In genomic region chr17:12342609-12343248, GRCh38 we compare ENCODE assay signal across 10 cellular contexts.
DNase-seq lines count a peak whose midpoint lies in the region; ATAC-seq and TF ChIP-seq lines count a peak whose summit lies in the region.
"Had no signal": no experiment of that assay in that cellular context is flagged by ENCODE, and none has a peak within 500 bp of the region (broad histone marks: within the 10 kb centered on the region; RNA-seq: fewer than 3 reads in every experiment).

No MANE protein-coding gene starts in this region.

- H3K79me2 ChIP-seq in GM23338 (replicated peaks; ENCODE audit: insufficient read depth), result no peaks in the 10 kb centered on the region

- H3K9me3 Mint-ChIP-seq in GM23338, result no peaks in the 10 kb centered on the region; the same call in 1 of the 3 replicates
- H3K9me3 Mint-ChIP-seq in CD8-positive, alpha-beta memory T cell, result peaks cover 0 to 8% (median 2%) of the 10 kb centered on the region in 5 donors
- H3K9me3 Mint-ChIP-seq: memory B cell had no signal

- H3K27ac ChIP-seq in GM23338 (ENCODE audit: low read depth) (no peak overlapping the region), ascending aorta (no peak overlapping the region), prostate gland (no peak overlapping the region)
- no peak overlapping the region for H3K27ac ChIP-seq in CD8-positive, alpha-beta memory T cell (ENCODE audit: low read depth, low read length)
- H3K27ac ChIP-seq: adrenal gland had no signal

- peak overlapping the region; percentile 47; the same call in 1 of the 2 replicates for H2AFZ ChIP-seq in GM23338

- peak; percentile 65 for DNase-seq in Daoy (ENCODE audit: low read depth)
- peak; percentile 86 for DNase-seq in GM23338 (ENCODE audit: low spot score)
- no peak for DNase-seq in ascending aorta (ENCODE audit: low spot score in 2 of 2)
- peak; percentile 54 for DNase-seq in mucosa of gallbladder (ENCODE audit: low spot score)
- DNase-seq in prostate gland (ENCODE audit: low spot score), result no peak
- DNase-seq in epidermal melanocyte (ENCODE audit: insufficient read length, low spot score), result no peak
- no peak for DNase-seq in CD8-positive, alpha-beta memory T cell
- DNase-seq in GF-D8 (lab: John Stamatoyannopoulos, UW), result no peak

- H3K9me3 ChIP-seq in ascending aorta (no peaks in the 10 kb centered on the region), prostate gland (no peaks in the 10 kb centered on the region)
- H3K9me3 ChIP-seq in CD8-positive, alpha-beta memory T cell (ENCODE audit: low read length), result no peaks in the 10 kb centered on the region
- H3K9me3 ChIP-seq: adrenal gland had no signal

- POLR2A ChIA-PET in CD8-positive, alpha-beta memory T cell (lab: Charles Lee), result no interaction called here

- H3K36me3 Mint-ChIP-seq in GM23338 (ENCODE audit: low read depth), result no peaks in the 10 kb centered on the region
- H3K36me3 Mint-ChIP-seq in CD8-positive, alpha-beta memory T cell, result no peaks in the 10 kb centered on the region
- H3K36me3 Mint-ChIP-seq: memory B cell had no signal

- peak; percentile 97 for ATAC-seq in GM23338

- H3K36me3 ChIP-seq in GM23338 (ENCODE audit: insufficient read depth) (no peaks in the 10 kb centered on the region), ascending aorta (no peaks in the 10 kb centered on the region), prostate gland (no peaks in the 10 kb centered on the region)
- H3K36me3 ChIP-seq in CD8-positive, alpha-beta memory T cell (ENCODE audit: insufficient read depth, low read length), result no peaks in the 10 kb centered on the region
- H3K36me3 ChIP-seq: adrenal gland had no signal

- no peak overlapping the region for H3K4me2 ChIP-seq in GM23338

- H3K4me3 ChIP-seq in GM23338 (no peak overlapping the region), ascending aorta (no peak overlapping the region), prostate gland (no peak overlapping the region)
- no peak overlapping the region for H3K4me3 ChIP-seq in CD8-positive, alpha-beta memory T cell (ENCODE audit: low read length)
- H3K4me3 ChIP-seq: adrenal gland had no signal

- H3K27me3 Mint-ChIP-seq in GM23338 (ENCODE audit: insufficient read depth, low read depth, poor library complexity), result peaks cover 13% of the 10 kb centered on the region
- H3K27me3 Mint-ChIP-seq in CD8-positive, alpha-beta memory T cell, result peaks cover 0 to 2% of the 10 kb centered on the region in 2 donors

- WGBS in prostate gland, result 48% methylated on average over 7 of the region's 7 CpGs

- no peaks in the 10 kb centered on the region; the same call in 2 of the 3 replicates for H3K4me1 Mint-ChIP-seq in GM23338
- no peaks in the 10 kb centered on the region for H3K4me1 Mint-ChIP-seq in CD8-positive, alpha-beta memory T cell

- H3K27me3 ChIP-seq in GM23338 (ENCODE audit: insufficient read depth) (no peaks in the 10 kb centered on the region), ascending aorta (no peaks in the 10 kb centered on the region), prostate gland (replicated peaks; ENCODE audit: insufficient read depth) (no peaks in the 10 kb centered on the region)
- no peaks in the 10 kb centered on the region for H3K27me3 ChIP-seq in CD8-positive, alpha-beta memory T cell (ENCODE audit: insufficient read depth, low read length, poor library complexity, severe bottlenecking)
- H3K27me3 ChIP-seq: adrenal gland had no signal

- CTCF ChIA-PET in CD8-positive, alpha-beta memory T cell (lab: Charles Lee), result no interaction called here

- intact Hi-C loops in ascending aorta (cut with DNase I) (no loop called here), prostate gland (cut with DNase I) (no loop called here)

- no peaks in the 10 kb centered on the region for H3F3A ChIP-seq in GM23338 (replicated peaks; ENCODE audit: low read depth)

- H3K9me2 ChIP-seq in GM23338 (ENCODE audit: insufficient read depth), result no peaks in the 10 kb centered on the region; the same call in 1 of the 2 replicates

- no peak overlapping the region for H3K4me3 Mint-ChIP-seq in GM23338
- no peak overlapping the region for H3K4me3 Mint-ChIP-seq in CD8-positive, alpha-beta memory T cell
- H3K4me3 Mint-ChIP-seq: memory B cell had no signal

- H4K20me1 ChIP-seq in GM23338 (replicated peaks; ENCODE audit: insufficient read depth), result no peaks in the 10 kb centered on the region

- no peak overlapping the region for H3K27ac Mint-ChIP-seq in GM23338
- no peak overlapping the region for H3K27ac Mint-ChIP-seq in CD8-positive, alpha-beta memory T cell
- H3K27ac Mint-ChIP-seq: memory B cell had no signal

- TF ChIP-seq CTCF in GM23338 (conservative IDR thresholded peaks at IDR 0.05; ENCODE audit: low read depth in 2 of 2), result peak; percentile 81 to 91
- peak in 2 of 3 experiments; percentile 33 to 37 for TF ChIP-seq CTCF in ascending aorta (IDR thresholded peaks at IDR 0.05)
- TF ChIP-seq CTCF in prostate gland (IDR thresholded peaks at IDR 0.05), result peak in 2 of 4 experiments; percentile 25 to 36

- TF ChIP-seq POLR2A in prostate gland (IDR thresholded peaks at IDR 0.05), result no peak

- H3K4me1 ChIP-seq in GM23338 (ENCODE audit: insufficient read depth) (no peaks in the 10 kb centered on the region), ascending aorta (no peaks in the 10 kb centered on the region), prostate gland (replicated peaks) (no peaks in the 10 kb centered on the region)
- no peaks in the 10 kb centered on the region for H3K4me1 ChIP-seq in CD8-positive, alpha-beta memory T cell (ENCODE audit: insufficient read depth, low read length)
- H3K4me1 ChIP-seq: adrenal gland had no signal

TF ChIP-seq in GM23338, 12 proteins besides CTCF, POLR2A, EP300 and RAD21 (continues in another document):
- TF ChIP-seq EZH2phosphoT487 (IDR thresholded peaks at IDR 0.05; ENCODE audit: unreplicated experiment), result no peak
- no peak for TF ChIP-seq STAT1 (IDR thresholded peaks at IDR 0.05; ENCODE audit: unreplicated experiment)
- TF ChIP-seq ETS1 (IDR thresholded peaks at IDR 0.05), result no peak
- no peak for TF ChIP-seq POLR2AphosphoS5 (IDR thresholded peaks at IDR 0.05; ENCODE audit: low read depth)
- TF ChIP-seq ZNF114 (CRISPR knock-in tag; IDR thresholded peaks at IDR 0.05), result no peak
- TF ChIP-seq REST (IDR thresholded peaks at IDR 0.05; ENCODE audit: unreplicated experiment), result no peak
- TF ChIP-seq EZH2 (IDR thresholded peaks at IDR 0.05; ENCODE audit: low read depth, unreplicated experiment), result no peak

Comparison
In these comparisons a context has a peak if more than half of its experiments do, and no peak if none do; other contexts are left out.
1. DNase-seq: peak in Daoy (single experiment), GM23338 (single experiment) and mucosa of gallbladder (single experiment); none in ascending aorta (0 of 2), prostate gland (single experiment), epidermal melanocyte (single experiment), CD8-positive, alpha-beta memory T cell (0 of 5) and GF-D8 (single experiment).